In the genomic region with DNA sequence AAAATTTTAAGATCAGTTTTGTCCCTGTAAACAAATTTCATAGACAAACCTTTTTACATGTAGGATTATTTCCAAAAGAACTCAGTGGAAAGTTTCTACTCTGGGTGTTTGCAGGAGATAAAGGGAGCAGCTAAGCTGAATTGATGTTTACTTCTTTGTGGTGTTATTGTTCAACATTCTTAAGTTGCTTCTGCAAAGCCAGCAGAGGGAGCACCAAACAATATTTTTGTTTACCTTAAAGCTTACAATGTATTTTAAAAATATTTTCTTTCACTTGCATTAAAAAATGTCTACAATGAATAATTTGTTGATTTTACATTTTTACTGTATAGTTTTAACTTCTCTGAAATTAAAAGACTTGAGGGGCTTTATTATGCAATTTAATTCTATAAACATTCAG, we compare ENCODE assay signal across 9 cellular contexts.
A peak's percentile ranks its signal among the peaks of the same experiment; 100 is the strongest.
DNase-seq lines count a peak whose midpoint lies in the region; ATAC-seq, FAIRE-seq and TF ChIP-seq lines count a peak whose summit lies in the region.
"Had no signal": no experiment of that assay in that cellular context is flagged by ENCODE, and none has a peak within 500 bp of the region (broad histone marks: within the 10 kb centered on the region; RNA-seq: fewer than 3 reads in every experiment).

No MANE protein-coding gene starts in this region.

- no peak for TF ChIP-seq POLR2A in IMR-90 (IDR thresholded peaks at IDR 0.05; ENCODE audit: low read depth, low read length)

- 0 out of 2 replicates have a peak, but pooled peaks have one; percentile 19 for TF ChIP-seq RAD21 in IMR-90 (IDR thresholded peaks at IDR 0.05; ENCODE audit: low read length)

- no peak overlapping the region for H3K23ac ChIP-seq in IMR-90 (ENCODE audit: low read depth, low read length)

- H4K91ac ChIP-seq in IMR-90 (ENCODE audit: insufficient read depth, low read depth, low read length) = no peak overlapping the region

- TF ChIP-seq CTCF in D721Med (IDR thresholded peaks at IDR 0.05; ENCODE audit: insufficient read depth, missing control alignments) (peak; percentile 53), IMR-90 (conservative IDR thresholded peaks at IDR 0.05; ENCODE audit: low read depth, low read length) (peak; percentile 41), brain microvascular endothelial cell (IDR thresholded peaks at IDR 0.05; ENCODE audit: low read depth, low read length, missing control alignments) (peak; percentile 51)

- no peak for FAIRE-seq in D721Med (lab: Jason Lieb, UNC)

- H3K27me3 ChIP-seq in IMR-90 (ENCODE audit: control insufficient read depth, insufficient read depth, low read length) (no peaks in the 10 kb centered on the region), brain microvascular endothelial cell (replicated peaks) (no peaks in the 10 kb centered on the region)

- no peak overlapping the region for H2AK5ac ChIP-seq in IMR-90 (ENCODE audit: low read depth, low read length)

- no peak overlapping the region for H3K9ac ChIP-seq in IMR-90 (ENCODE audit: low read depth, low read length)

- POLR2A ChIA-PET in IMR-90 (lab: Charles Lee; ENCODE audit: unreplicated experiment) = no interaction called here
- POLR2A ChIA-PET in HEK293T (lab: Yijun Ruan, JAX) = no interaction called here

- no peaks in the 10 kb centered on the region for H4K20me1 ChIP-seq in IMR-90 (ENCODE audit: insufficient read depth, low read length)

- no TSS peak for BruUV-seq in IMR-90 (replicated peaks; lab: Mats Ljungman, UMichigan)

- H4K8ac ChIP-seq in IMR-90 (ENCODE audit: low read depth in 2 of 2, low read length in 2 of 2) = no peak overlapping the region

- no peak overlapping the region for H2BK120ac ChIP-seq in IMR-90 (ENCODE audit: low read depth, low read length)

- intact Hi-C loops in IMR-90 (cut with micrococcal nuclease) = loop anchor here (1.0 to 5.0 kb wide), 3 partner anchors 60 to 600 kb away; no protein-coding TSS in a partner anchor

- H3K4me2 ChIP-seq in IMR-90 (ENCODE audit: low read depth, low read length) = no peak overlapping the region

- H3K9me1 ChIP-seq in IMR-90 (ENCODE audit: insufficient read depth, low read length) = no peaks in the 10 kb centered on the region

- no peak overlapping the region for H2AFZ ChIP-seq in IMR-90 (replicated peaks; ENCODE audit: low read length, poor library complexity)

- no peak overlapping the region for H3K4ac ChIP-seq in IMR-90 (ENCODE audit: low read depth, low read length)

- H3K4me3 ChIP-seq in IMR-90 (ENCODE audit: insufficient read depth, low read depth, low read length) (no peak overlapping the region), brain microvascular endothelial cell (ENCODE audit: low read depth, low read length) (no peak overlapping the region)

- no peak overlapping the region for H2BK5ac ChIP-seq in IMR-90 (ENCODE audit: low read depth, low read length, poor library complexity, severe bottlenecking)

- H2BK15ac ChIP-seq in IMR-90 (ENCODE audit: low read depth, low read length) = no peak overlapping the region

- CTCF ChIA-PET in IMR-90 (lab: Yijun Ruan, JAX) = interaction anchor here (1.3 to 2.1 kb wide), 3 partner anchors 11 to 118 kb away, joined by 5 to 7 read pairs (median 7); no protein-coding TSS in a partner anchor
- CTCF ChIA-PET in HEK293T (lab: Yijun Ruan, JAX) = interaction anchor here (0.6 to 2.5 kb wide), 4 partner anchors 58 to 357 kb away, joined by 3 to 11 read pairs (median 4); no protein-coding TSS in a partner anchor

- H3K27ac ChIP-seq in IMR-90 (ENCODE audit: insufficient read depth, low read length) (no peak overlapping the region), brain microvascular endothelial cell (no peak overlapping the region)

- in situ Hi-C loops in IMR-90 (cut with MboI; ENCODE audit: low sequenced_read_pairs) = no loop called here
- in situ Hi-C loops in brain microvascular endothelial cell (cut with HindIII; ENCODE audit: low pct_ligation_motif_present, low sequenced_read_pairs) = no loop called here

- H3K4me1 ChIP-seq in IMR-90 (ENCODE audit: control insufficient read depth, insufficient read depth, low read length) = no peaks in the 10 kb centered on the region

- no peak overlapping the region for H3K18ac ChIP-seq in IMR-90 (ENCODE audit: low read depth, low read length)

- no peak overlapping the region for H2AK9ac ChIP-seq in IMR-90 (replicated peaks; ENCODE audit: low read depth, low read length, poor library complexity)

- H4K5ac ChIP-seq in IMR-90 (ENCODE audit: low read depth, low read length) = no peak overlapping the region

- DNase-seq in D721Med (ENCODE audit: insufficient read length, low spot score) = no peak
- peak; percentile 19 for DNase-seq in IMR-90
- no peak for DNase-seq in brain microvascular endothelial cell
- DNase-seq in midbrain (lab: John Stamatoyannopoulos, UW) = peak; percentile 26
- DNase-seq in GM19238 (ENCODE audit: insufficient read length, low spot score) = no peak
- no peak for DNase-seq in T-helper 1 cell
- no peak for DNase-seq in HEK293T (ENCODE audit: extremely low spot score)
- DNase-seq: NCI-H2171 had no signal

- no peaks in the 10 kb centered on the region for H3K36me3 ChIP-seq in IMR-90 (ENCODE audit: control insufficient read depth, insufficient read depth, low read length)
- no peaks in the 10 kb centered on the region for H3K36me3 ChIP-seq in brain microvascular endothelial cell (replicated peaks)

- ATAC-seq in IMR-90 (ENCODE audit: low read depth) (peak; percentile 64), GM21717 (IDR thresholded peaks at IDR 0.05; ENCODE audit: unreplicated experiment) (no peak)

- dilution Hi-C loops in IMR-90 (cut with HindIII; ENCODE audit: low sequenced_read_pairs, unreplicated experiment) = no loop called here

- no peak overlapping the region for H2BK20ac ChIP-seq in IMR-90 (ENCODE audit: low read depth, low read length)

- no peaks in the 10 kb centered on the region for H3K9me3 ChIP-seq in IMR-90 (ENCODE audit: control insufficient read depth, insufficient read depth, low read length)

- H3K79me1 ChIP-seq in IMR-90 (ENCODE audit: low read depth in 1 of 2, low read length in 2 of 2) = no peaks in the 10 kb centered on the region

- no peak overlapping the region for H3K14ac ChIP-seq in IMR-90 (replicated peaks; ENCODE audit: low read depth, low read length)

- no peak overlapping the region for H3K56ac ChIP-seq in IMR-90 (ENCODE audit: extremely low read depth, insufficient read depth, low read length)

TF ChIP-seq in IMR-90, 13 proteins besides CTCF, POLR2A, EP300 and RAD21:
- TF ChIP-seq MXI1 (IDR thresholded peaks at IDR 0.05; ENCODE audit: borderline replicate concordance, low read depth, low read length) = no peak
- peak; percentile 30 for TF ChIP-seq SMC3 (IDR thresholded peaks at IDR 0.05; ENCODE audit: low read depth, low read length)

TF ChIP-seq in HEK293T, 16 proteins besides CTCF, POLR2A, EP300 and RAD21:
- TF ChIP-seq TARDBP (IDR thresholded peaks at IDR 0.05) (no peak), ARNT (IDR thresholded peaks at IDR 0.05) (no peak), CTBP1 (IDR thresholded peaks at IDR 0.05; ENCODE audit: borderline replicate concordance) (no peak), NFRKB (IDR thresholded peaks at IDR 0.05) (no peak), ELF4 (IDR thresholded peaks at IDR 0.05) (no peak), BHLHE40 (IDR thresholded peaks at IDR 0.05; ENCODE audit: borderline replicate concordance) (no peak), SUZ12 (IDR thresholded peaks at IDR 0.05) (no peak), L3MBTL2 (conservative IDR thresholded peaks at IDR 0.05) (no peak), HDGF (IDR thresholded peaks at IDR 0.05; ENCODE audit: borderline replicate concordance) (no peak), FOXM1 (IDR thresholded peaks at IDR 0.05; ENCODE audit: borderline replicate concordance) (no peak), SP1 (IDR thresholded peaks at IDR 0.05) (no peak), LEF1 (IDR thresholded peaks at IDR 0.05; ENCODE audit: borderline replicate concordance) (no peak), FOXA1 (IDR thresholded peaks at IDR 0.05) (no peak), FOXK2 (IDR thresholded peaks at IDR 0.05) (no peak)
- TF ChIP-seq, protein P1, sequence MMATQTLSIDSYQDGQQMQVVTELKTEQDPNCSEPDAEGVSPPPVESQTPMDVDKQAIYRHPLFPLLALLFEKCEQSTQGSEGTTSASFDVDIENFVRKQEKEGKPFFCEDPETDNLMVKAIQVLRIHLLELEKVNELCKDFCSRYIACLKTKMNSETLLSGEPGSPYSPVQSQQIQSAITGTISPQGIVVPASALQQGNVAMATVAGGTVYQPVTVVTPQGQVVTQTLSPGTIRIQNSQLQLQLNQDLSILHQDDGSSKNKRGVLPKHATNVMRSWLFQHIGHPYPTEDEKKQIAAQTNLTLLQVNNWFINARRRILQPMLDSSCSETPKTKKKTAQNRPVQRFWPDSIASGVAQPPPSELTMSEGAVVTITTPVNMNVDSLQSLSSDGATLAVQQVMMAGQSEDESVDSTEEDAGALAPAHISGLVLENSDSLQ (IDR thresholded peaks at IDR 0.05) = no peak

Comparison
In these comparisons a context has a peak if more than half of its experiments do, and no peak if none do; other contexts are left out.
1. DNase-seq: peak in IMR-90 (single experiment) and midbrain (single experiment); none in D721Med (single experiment), brain microvascular endothelial cell (single experiment), GM19238 (single experiment), T-helper 1 cell (0 of 5) and HEK293T (single experiment).
2. Peak in every context shown above with its lines, with median percentiles within 50 percentile points of each other: CTCF ChIP-seq.